ENCODE assay signal across 18 cellular contexts in the genomic region with DNA sequence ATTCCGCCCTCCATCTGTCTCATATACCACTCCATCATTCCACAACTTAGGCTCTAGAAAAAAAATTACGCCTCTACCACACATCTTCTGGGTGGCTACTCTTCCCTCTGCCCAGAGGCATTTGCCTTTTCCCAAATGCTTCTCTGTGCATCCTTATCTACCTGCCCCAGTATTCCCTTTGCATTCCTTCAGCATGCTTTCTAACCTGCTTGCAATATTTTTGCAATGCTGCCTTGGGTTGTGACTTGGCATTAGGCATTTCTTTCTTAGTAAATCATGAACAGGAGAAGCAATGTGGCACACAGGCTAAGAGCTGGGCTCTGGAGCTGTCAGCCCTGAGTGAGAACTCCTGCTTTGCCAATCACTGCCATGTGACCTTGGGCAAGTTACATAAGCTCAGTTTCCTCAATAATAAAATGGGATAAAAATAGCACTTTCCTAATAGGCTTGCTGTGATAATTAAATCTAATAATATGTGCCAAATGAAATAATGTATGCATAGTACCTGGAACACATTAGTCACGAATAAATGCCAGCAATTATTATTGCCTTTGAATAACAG.
"Had no signal": no experiment of that assay in that cellular context is flagged by ENCODE, and none has a peak within 500 bp of the region (broad histone marks: within the 10 kb centered on the region; RNA-seq: fewer than 3 reads in every experiment).

No MANE protein-coding gene starts in this region.

- H3K36me3 Mint-ChIP-seq: stimulated activated effector memory CD8-positive, alpha-beta T cell treated with anti-CD3 and anti-CD28 coated beads, Interleukin-12 subunit alpha, Interleukin-12 subunit beta, amount 100 ng/mL, for 72 hours had no signal

- H3K27ac Mint-ChIP-seq: naive thymus-derived CD8-positive, alpha-beta T cell; stimulated activated effector memory CD8-positive, alpha-beta T cell treated with anti-CD3 and anti-CD28 coated beads, Interleukin-12 subunit alpha, Interleukin-12 subunit beta, amount 100 ng/mL, for 72 hours; stimulated activated naive CD8-positive, alpha-beta T cell treated with anti-CD3 and anti-CD28 coated beads, Interleukin-15, Interleukin-2, amounts not matched to agents 100 ng/mL and 50 ng/mL, for 24 hours had no signal

- H3K4me1 ChIP-seq: gastrocnemius medialis, psoas muscle, right lobe of liver, tibial artery, upper lobe of right lung, vagina had no signal

- H3K4me3 ChIP-seq: gastrocnemius medialis, hepatocyte, mucosa of descending colon, psoas muscle, right lobe of liver, tibial artery, upper lobe of right lung, vagina had no signal

- H3K27ac ChIP-seq: gastrocnemius medialis, hepatocyte, neutrophil, psoas muscle, right lobe of liver, tibial artery, upper lobe of right lung, vagina had no signal

- H3K36me3 ChIP-seq: gastrocnemius medialis, neutrophil, right lobe of liver, tibial artery, upper lobe of right lung, vagina had no signal

- H3K9me3 ChIP-seq: gastrocnemius medialis, mucosa of descending colon, neutrophil, psoas muscle, right lobe of liver, tibial artery, upper lobe of right lung, vagina had no signal

- H3K4me1 Mint-ChIP-seq: naive thymus-derived CD8-positive, alpha-beta T cell; stimulated activated effector memory CD8-positive, alpha-beta T cell treated with anti-CD3 and anti-CD28 coated beads, Interleukin-12 subunit alpha, Interleukin-12 subunit beta, amount 100 ng/mL, for 72 hours had no signal

- DNase-seq: effector memory CD4-positive, alpha-beta T cell; gastrocnemius medialis; left colon; mammary epithelial cell; mucosa of descending colon; naive thymus-derived CD8-positive, alpha-beta T cell; psoas muscle; right lobe of liver; stimulated activated CD4-positive, alpha-beta T cell treated with anti-CD3 and anti-CD28 coated beads, Interleukin-4, amount 100 ng/mL, for 1 hour; stimulated activated CD8-positive, alpha-beta memory T cell treated with anti-CD3 and anti-CD28 coated beads, Interleukin-4, amount 100 ng/mL, for 48 hours; tibial artery; upper lobe of right lung had no signal

- H3K4me3 Mint-ChIP-seq: naive thymus-derived CD8-positive, alpha-beta T cell; stimulated activated effector memory CD8-positive, alpha-beta T cell treated with anti-CD3 and anti-CD28 coated beads, Interleukin-12 subunit alpha, Interleukin-12 subunit beta, amount 100 ng/mL, for 72 hours; stimulated activated naive CD8-positive, alpha-beta T cell treated with anti-CD3 and anti-CD28 coated beads, Interleukin-15, Interleukin-2, amounts not matched to agents 100 ng/mL and 50 ng/mL, for 24 hours had no signal

- H3K27me3 ChIP-seq: gastrocnemius medialis, neutrophil, right lobe of liver, upper lobe of right lung, vagina had no signal

- ATAC-seq: esophagus mucosa; gastrocnemius medialis; left colon; mucosa of descending colon; naive thymus-derived CD8-positive, alpha-beta T cell; psoas muscle; right lobe of liver; stimulated activated effector memory CD8-positive, alpha-beta T cell treated with anti-CD3 and anti-CD28 coated beads, Interleukin-12 subunit alpha, Interleukin-12 subunit beta, amount 100 ng/mL, for 72 hours; upper lobe of right lung had no signal

- H3K9me3 Mint-ChIP-seq: stimulated activated naive CD8-positive, alpha-beta T cell treated with anti-CD3 and anti-CD28 coated beads, Interleukin-15, Interleukin-2, amounts not matched to agents 100 ng/mL and 50 ng/mL, for 24 hours had no signal
